ENCODE assay signal across 13 cellular contexts in genomic region chr2:241000831-241001321, GRCh38. TPM values are rescaled to one million over a fixed set of nuclear protein-coding genes. Genes with fewer than 3 reads are reported as not detected.
A peak's percentile ranks its signal among the peaks of the same experiment; 100 is the strongest.
DNase-seq lines count a peak whose midpoint lies in the region; ATAC-seq, FAIRE-seq and TF ChIP-seq lines count a peak whose summit lies in the region.
"Had no signal": no experiment of that assay in that cellular context is flagged by ENCODE, and none has a peak within 500 bp of the region (broad histone marks: within the 10 kb centered on the region; RNA-seq: fewer than 3 reads in every experiment).

No MANE protein-coding gene starts in this region.

- DNase-seq in COLO668 (lab: John Stamatoyannopoulos, UW; ENCODE audit: unreplicated experiment) (peak; percentile 56), ecto neural progenitor cell (ENCODE audit: low spot score) (peak; percentile 35), pancreas (peak in 5 of 6 donors; percentile 17 to 63 (median 33)), NCI-H1105 (lab: John Stamatoyannopoulos, UW) (no peak), HCEC 1CT (no peak)
- DNase-seq: effector memory CD8-positive, alpha-beta T cell; NCI-H2227 treated with DMSO at 0.1 percent for 48 hours; stimulated activated CD4-positive, alpha-beta T cell treated with anti-CD3 and anti-CD28 coated beads, Interleukin-4, amount 100 ng/mL, for 1 hour; T-helper 9 cell had no signal

- H3K27me3 ChIP-seq in ACC112 (ENCODE audit: insufficient read depth, low read length) (no peaks in the 10 kb centered on the region), pancreas (no peaks in the 10 kb centered on the region)

- TF ChIP-seq CTCF in pancreas (IDR thresholded peaks at IDR 0.05) = no peak

- no peak for FAIRE-seq in pancreas (lab: Jason Lieb, UNC)
- FAIRE-seq: astrocyte had no signal

- peaks cover 7% of the 10 kb centered on the region for H3K4me1 ChIP-seq in ACC112 (ENCODE audit: control insufficient read depth, insufficient read depth, low read length, unreplicated experiment)
- H3K4me1 ChIP-seq in pancreas = peaks cover 13 to 25% (median 15%) of the 10 kb centered on the region in 3 donors

- WGBS in pancreas, 2 donors = 84 to 87% methylated on average over 9 of the region's 9 CpGs

- H3K4me3 ChIP-seq in ACC112 (ENCODE audit: low read depth, low read length) (peak overlapping the region; percentile 90; the same call in 1 of the 2 replicates), pancreas (no peak overlapping the region)

- ATAC-seq in pancreas (peak in 2 of 4 donors; percentile 26 to 39), HG02981 (IDR thresholded peaks at IDR 0.05; ENCODE audit: unreplicated experiment) (no peak)
- ATAC-seq: effector memory CD8-positive, alpha-beta T cell had no signal

- H3K27ac ChIP-seq in ACC112 (ENCODE audit: low read depth, low read length) (no peak overlapping the region), pancreas (peak overlapping the region in 1 of 4 donors; percentile 4)
- H3K27ac ChIP-seq: parathyroid adenoma had no signal

- intact Hi-C loops in pancreas (cut with DNase I) = no loop called here

- H2AFZ ChIP-seq in ACC112 (ENCODE audit: low read length, unreplicated experiment) = no peak overlapping the region
- H2AFZ ChIP-seq: parathyroid adenoma had no signal

- H3K9me3 ChIP-seq in pancreas = no peaks in the 10 kb centered on the region

- H3K79me2 ChIP-seq in ACC112 (ENCODE audit: control insufficient read depth, insufficient read depth, low read length, unreplicated experiment) = peaks cover 4% of the 10 kb centered on the region
- H3K79me2 ChIP-seq: parathyroid adenoma had no signal

- peaks cover 20% of the 10 kb centered on the region for H3K36me3 ChIP-seq in ACC112 (ENCODE audit: insufficient read depth, low read length)
- H3K36me3 ChIP-seq in pancreas = no peaks in the 10 kb centered on the region

RNA-seq across cellular contexts. Expression of gene SNED1, which starts 2.5 kb away (rescaled TPM):
- total RNA-seq in pancreas = 10 to 100 TPM in 2 of 6 donors, 1 to 10 TPM in 4; 6.6 to 19.2 (median 9.6) TPM
- polyA plus RNA-seq in pancreas = 10 to 100 TPM; 12.9 to 13.2 TPM

Comparison
In these comparisons a context has a peak if more than half of its experiments do, and no peak if none do; other contexts are left out.
1. DNase-seq: peak in COLO668 (single experiment), ecto neural progenitor cell (single experiment) and pancreas (5 of 6); none in NCI-H1105 (single experiment) and HCEC 1CT (single experiment).